ENCODE assay signal across 15 cellular contexts in genomic region chr17:73354423-73355284, GRCh38. TPM values are rescaled to one million over a fixed set of nuclear protein-coding genes. Genes with fewer than 3 reads are reported as not detected.
DNase-seq lines count a peak whose midpoint lies in the region; ATAC-seq and TF ChIP-seq lines count a peak whose summit lies in the region.
"Had no signal": no experiment of that assay in that cellular context is flagged by ENCODE, and none has a peak within 500 bp of the region (broad histone marks: within the 10 kb centered on the region; RNA-seq: fewer than 3 reads in every experiment).

No MANE protein-coding gene starts in this region.

- H2BK15ac ChIP-seq in H9 (ENCODE audit: low read depth, low read length), result no peak overlapping the region
- no peak overlapping the region for H2BK15ac ChIP-seq in neuronal stem cell (ENCODE audit: low read length)

- no peak overlapping the region for H4K91ac ChIP-seq in H9 (ENCODE audit: insufficient read length, low read depth, low read length)
- no peak overlapping the region for H4K91ac ChIP-seq in neuronal stem cell (ENCODE audit: low read depth, low read length, poor library complexity)

- intact Hi-C loops in esophagus muscularis mucosa (cut with DNase I), result no loop called here

- peaks cover 7 to 15% of the 10 kb centered on the region in 2 experiments for H3K4me1 Mint-ChIP-seq in H9
- H3K4me1 Mint-ChIP-seq: CD4-positive, CD25-positive, alpha-beta regulatory T cell had no signal

- no peak overlapping the region for H3K4me3 Mint-ChIP-seq in H9
- H3K4me3 Mint-ChIP-seq: CD4-positive, CD25-positive, alpha-beta regulatory T cell had no signal

- H2BK5ac ChIP-seq in H9 (ENCODE audit: insufficient read length, low read length) (no peak overlapping the region), neuronal stem cell (ENCODE audit: low read length) (peak overlapping the region; percentile 67)

- H3K4me2 ChIP-seq in H9 (ENCODE audit: insufficient read depth, insufficient read length, low read length) (no peak overlapping the region), neuronal stem cell (ENCODE audit: insufficient read depth, low read length, poor library complexity, severe bottlenecking) (no peak overlapping the region)
- H3K4me2 ChIP-seq: BLaER1 treated with 17β-estradiol and CSF1 and Interleukin-3, amounts not matched to agents 10 nM and 100 nM had no signal

- peaks cover 0 to 20% (median 0%) of the 10 kb centered on the region in 3 experiments; a peak in 2 of 7 replicates for H3K36me3 Mint-ChIP-seq in H9 (ENCODE audit: insufficient read depth in 1 of 3, low read depth in 3 of 3)
- H3K36me3 Mint-ChIP-seq: CD4-positive, CD25-positive, alpha-beta regulatory T cell had no signal

- no peak for TF ChIP-seq EP300 in esophagus muscularis mucosa (IDR thresholded peaks at IDR 0.05)

- no peak overlapping the region; a peak in 2 of 7 replicates for H3K27ac Mint-ChIP-seq in H9

- peak; percentile 39 for DNase-seq in H9
- peak; percentile 13 for DNase-seq in WERI-Rb-1
- peak; percentile 46 for DNase-seq in ecto neural progenitor cell (ENCODE audit: low spot score)
- DNase-seq in neuronal stem cell (ENCODE audit: low spot score), result no peak
- DNase-seq in hippocampal formation (lab: John Stamatoyannopoulos, UW), result no peak
- no peak for DNase-seq in KG1 (lab: John Stamatoyannopoulos, UW)
- DNase-seq in esophagus muscularis mucosa (ENCODE audit: extremely low spot score), result no peak
- DNase-seq: ACHN; CD4-positive, CD25-positive, alpha-beta regulatory T cell; DMS53; H7 had no signal

- H4K20me1 ChIP-seq in H9 (ENCODE audit: control insufficient read depth, insufficient read depth, insufficient read length), result no peaks in the 10 kb centered on the region

- TF ChIP-seq CTCF in H9 (conservative IDR thresholded peaks at IDR 0.05), result no peak
- no peak for TF ChIP-seq CTCF in WERI-Rb-1 (IDR thresholded peaks at IDR 0.05; ENCODE audit: low read depth, low read length)
- no peak for TF ChIP-seq CTCF in esophagus muscularis mucosa (IDR thresholded peaks at IDR 0.05)

- no peak overlapping the region for H3K56ac ChIP-seq in H9 (ENCODE audit: insufficient read length, low read depth, low read length)

- H2BK120ac ChIP-seq in H9 (ENCODE audit: low read depth, low read length, poor library complexity, severe bottlenecking) (no peak overlapping the region), neuronal stem cell (ENCODE audit: low read depth, low read length) (no peak overlapping the region)

- H4K8ac ChIP-seq in H9 (replicated peaks; ENCODE audit: insufficient read length, low read depth, low read length) (no peak overlapping the region), neuronal stem cell (ENCODE audit: low read depth, low read length) (no peak overlapping the region)

- H3K9ac ChIP-seq in H9 (ENCODE audit: extremely low read depth, insufficient read length, low read length), result no peak overlapping the region
- H3K9ac ChIP-seq in neuronal stem cell (ENCODE audit: low read depth, low read length, poor library complexity), result no peak overlapping the region
- H3K9ac ChIP-seq: BLaER1 treated with 17β-estradiol and CSF1 and Interleukin-3, amounts not matched to agents 10 nM and 100 nM; GM23248 had no signal

- H3K14ac ChIP-seq in H9 (ENCODE audit: insufficient read depth, low read length), result no peak overlapping the region
- H3K14ac ChIP-seq in neuronal stem cell (ENCODE audit: low read length), result no peak overlapping the region

- H3K4ac ChIP-seq in H9 (ENCODE audit: low read depth, low read length) (no peak overlapping the region), neuronal stem cell (ENCODE audit: low read length) (no peak overlapping the region)

- no peak overlapping the region for H2AK5ac ChIP-seq in H9 (ENCODE audit: insufficient read length, low read length)
- H2AK5ac ChIP-seq in neuronal stem cell (ENCODE audit: low read depth, low read length), result no peak overlapping the region

- H3K18ac ChIP-seq in H9 (ENCODE audit: insufficient read length, low read depth, low read length), result no peak overlapping the region
- H3K18ac ChIP-seq in neuronal stem cell (ENCODE audit: low read length), result no peak overlapping the region

- H2BK20ac ChIP-seq in H9 (ENCODE audit: low read depth, low read length, poor library complexity, severe bottlenecking), result no peak overlapping the region

- no peaks in the 10 kb centered on the region for H3K79me2 ChIP-seq in H9 (ENCODE audit: insufficient read depth, low read length)

- H3K79me1 ChIP-seq in H9 (ENCODE audit: insufficient read depth, low read depth, low read length, poor library complexity, severe bottlenecking) (no peaks in the 10 kb centered on the region), neuronal stem cell (ENCODE audit: low read depth, low read length) (no peaks in the 10 kb centered on the region)

- H3K4me3 ChIP-seq in WERI-Rb-1 (ENCODE audit: low read depth, low read length) (no peak overlapping the region), neuronal stem cell (ENCODE audit: low read length in 2 of 2) (no peak overlapping the region), esophagus muscularis mucosa (no peak overlapping the region)
- H3K4me3 ChIP-seq: BLaER1 treated with 17β-estradiol and CSF1 and Interleukin-3, amounts not matched to agents 10 nM and 100 nM; GM12878; GM23248 had no signal

- no peaks in the 10 kb centered on the region for H3K23me2 ChIP-seq in H9 (ENCODE audit: insufficient read length, low read depth, low read length, poor library complexity, severe bottlenecking)

- no peak for ATAC-seq in GM21528 (IDR thresholded peaks at IDR 0.05; ENCODE audit: low FRiP score, unreplicated experiment)
- ATAC-seq: GM12878 had no signal

- H3K23ac ChIP-seq in H9 (ENCODE audit: insufficient read length, low read depth, low read length) (no peak overlapping the region), neuronal stem cell (ENCODE audit: low read depth, low read length, poor library complexity) (no peak overlapping the region)

- no peaks in the 10 kb centered on the region for H3K27me3 ChIP-seq in H9 (ENCODE audit: insufficient read depth, low read length)
- no peaks in the 10 kb centered on the region for H3K27me3 ChIP-seq in WERI-Rb-1 (ENCODE audit: insufficient read depth, low read depth, severe bottlenecking)
- H3K27me3 ChIP-seq in neuronal stem cell (ENCODE audit: control insufficient read depth in 3 of 3, insufficient read depth in 3 of 3, low read depth in 1 of 3, low read length in 3 of 3), result no peaks in the 10 kb centered on the region
- no peaks in the 10 kb centered on the region for H3K27me3 ChIP-seq in esophagus muscularis mucosa
- H3K27me3 ChIP-seq: BLaER1 treated with 17β-estradiol and CSF1 and Interleukin-3, amounts not matched to agents 10 nM and 100 nM had no signal

- H3K36me3 ChIP-seq in WERI-Rb-1, result peaks cover 35% of the 10 kb centered on the region
- H3K36me3 ChIP-seq in neuronal stem cell (replicated peaks in 1 of 2; ENCODE audit: control insufficient read depth in 2 of 2, insufficient read depth in 2 of 2, low read length in 2 of 2), result peaks cover 25 to 29% of the 10 kb centered on the region in 2 donors
- H3K36me3 ChIP-seq in esophagus muscularis mucosa, result no peaks in the 10 kb centered on the region

- H3K9me3 Mint-ChIP-seq in H9, result no peaks in the 10 kb centered on the region
- H3K9me3 Mint-ChIP-seq: CD4-positive, CD25-positive, alpha-beta regulatory T cell had no signal

- no peak overlapping the region for H2AFZ ChIP-seq in H9 (ENCODE audit: low read length)
- no peak overlapping the region for H2AFZ ChIP-seq in neuronal stem cell (ENCODE audit: low read length)
- H2AFZ ChIP-seq: GM23248 had no signal

- H3K27ac ChIP-seq in H9 (ENCODE audit: insufficient read length, low read depth, low read length) (no peak overlapping the region), WERI-Rb-1 (no peak overlapping the region), neuronal stem cell (replicated peaks; ENCODE audit: low read length) (no peak overlapping the region), esophagus muscularis mucosa (replicated peaks in 1 of 4) (no peak overlapping the region)
- H3K27ac ChIP-seq: BLaER1 treated with 17β-estradiol and CSF1 and Interleukin-3, amounts not matched to agents 10 nM and 100 nM; GM23248 had no signal

- H3K9me3 ChIP-seq in H9 (ENCODE audit: control insufficient read depth, low read depth, low read length) (no peaks in the 10 kb centered on the region), WERI-Rb-1 (ENCODE audit: severe bottlenecking) (no peaks in the 10 kb centered on the region), neuronal stem cell (replicated peaks in 1 of 2; ENCODE audit: control insufficient read depth in 2 of 2, insufficient read depth in 1 of 2, low read depth in 1 of 2, low read length in 2 of 2) (no peaks in the 10 kb centered on the region), esophagus muscularis mucosa (no peaks in the 10 kb centered on the region)
- H3K9me3 ChIP-seq: BLaER1 treated with 17β-estradiol and CSF1 and Interleukin-3, amounts not matched to agents 10 nM and 100 nM had no signal

- no CpG with 5 or more reads among the region's 21 CpGs for WGBS in H9 (ENCODE audit: extremely low coverage, insufficient read length, low lambda C conversion rate)
- WGBS in neuronal stem cell (ENCODE audit: extremely low coverage in 2 of 2, insufficient read length in 2 of 2, insufficient replicate concordance in 1 of 2), 2 donors, result no CpG with 5 or more reads among the region's 21 CpGs
- WGBS in esophagus muscularis mucosa, result 95% methylated on average over 16 of the region's 21 CpGs

- H2BK12ac ChIP-seq in H9 (ENCODE audit: insufficient read length, low read depth, low read length) (no peak overlapping the region), neuronal stem cell (ENCODE audit: low read length) (no peak overlapping the region)

- no peak overlapping the region for H3T11ph ChIP-seq in H9 (ENCODE audit: low read length)

- H3K4me1 ChIP-seq in H9 (ENCODE audit: insufficient read depth, low read length) (no peaks in the 10 kb centered on the region), neuronal stem cell (ENCODE audit: control insufficient read depth in 2 of 2, insufficient read depth in 1 of 2, low read depth in 1 of 2, low read length in 2 of 2) (peaks cover under 1 to 19% of the 10 kb centered on the region in 2 donors), esophagus muscularis mucosa (peaks cover 8 to 41% (median 30%) of the 10 kb centered on the region in 4 donors)

- no peak overlapping the region for H4K5ac ChIP-seq in H9 (ENCODE audit: insufficient read length, low read depth, low read length)

- no peaks in the 10 kb centered on the region; the same call in none of the 2 replicates for H3K27me3 Mint-ChIP-seq in H9 (ENCODE audit: low read depth)
- H3K27me3 Mint-ChIP-seq: CD4-positive, CD25-positive, alpha-beta regulatory T cell had no signal

- TF ChIP-seq POLR2A in esophagus muscularis mucosa (IDR thresholded peaks at IDR 0.05; ENCODE audit: low read depth), result no peak

RNA-seq across cellular contexts. Expression of gene CDC42EP4, which starts 42.9 kb away (rescaled TPM):
- total RNA-seq in H9 (2021) (27.1 and 28.2 TPM in 2 replicates), esophagus muscularis mucosa (100 to 1,000 TPM in 2 of 4 donors, 10 to 100 TPM in 2; 48.6 to 129 (median 104) TPM)
- 23.5 TPM for polyA plus RNA-seq in neuronal stem cell (2013, experiment 1 of 2)
- 23.9 TPM for polyA plus RNA-seq in neuronal stem cell (2013, experiment 2 of 2)

Comparison
In these comparisons a context has a peak if more than half of its experiments do, and no peak if none do; other contexts are left out.
1. DNase-seq: peak in H9 (single experiment), WERI-Rb-1 (single experiment) and ecto neural progenitor cell (single experiment); none in neuronal stem cell (single experiment), hippocampal formation (0 of 2), KG1 (single experiment) and esophagus muscularis mucosa (single experiment).